ENCODE assay signal across 8 cellular contexts in the genomic region with DNA sequence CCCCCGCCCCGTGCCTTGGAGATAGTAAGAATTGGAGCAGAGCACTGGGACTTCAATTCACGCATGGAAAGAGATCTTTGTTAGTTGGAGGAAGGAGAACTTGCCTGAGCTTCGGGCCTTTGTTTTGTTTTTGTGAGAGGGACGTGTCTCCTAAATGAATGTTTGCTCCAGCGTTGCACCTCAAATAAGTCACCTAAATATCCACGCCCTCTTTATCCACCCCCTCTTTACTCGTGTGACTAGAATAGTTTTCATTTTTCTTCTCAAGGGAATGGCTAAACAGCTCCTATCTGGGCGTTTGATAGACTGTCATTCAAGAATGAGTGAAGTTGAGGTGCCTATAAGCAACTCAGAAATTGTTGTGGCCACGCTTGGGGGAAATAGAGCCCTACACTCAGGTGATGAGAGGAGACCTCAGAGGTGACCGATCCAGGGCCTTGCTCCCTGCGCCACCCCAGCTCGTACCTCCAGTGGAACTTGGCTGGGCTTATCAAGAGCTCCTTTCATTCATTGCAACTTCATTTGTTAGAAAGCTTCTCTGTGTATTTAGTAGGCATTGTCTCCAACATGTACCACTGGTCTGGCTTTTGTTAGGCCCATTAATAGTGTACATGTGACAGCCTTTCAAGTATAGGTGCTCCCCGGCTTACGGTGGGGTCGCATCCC. TPM values are rescaled to one million over a fixed set of nuclear protein-coding genes. Genes with fewer than 3 reads are reported as not detected.
DNase-seq lines count a peak whose midpoint lies in the region; ATAC-seq lines count a peak whose summit lies in the region.

No MANE protein-coding gene starts in this region.

- peaks cover 10% of the 10 kb centered on the region for H3K4me1 ChIP-seq in right cardiac atrium (ENCODE audit: control insufficient read depth, insufficient read depth, low read length)

- H3K9me3 Mint-ChIP-seq in activated CD4-positive, alpha-beta memory T cell treated with anti-CD3 and anti-CD28 coated beads for 36 hours, result no peaks in the 10 kb centered on the region

- ATAC-seq in HG02973 (IDR thresholded peaks at IDR 0.05; ENCODE audit: unreplicated experiment) (peak; percentile 3), right cardiac atrium (no peak), HG03097 (IDR thresholded peaks at IDR 0.05; ENCODE audit: low FRiP score, unreplicated experiment) (no peak)

- H3K36me3 Mint-ChIP-seq in activated CD4-positive, alpha-beta memory T cell treated with anti-CD3 and anti-CD28 coated beads for 36 hours, result peaks cover 5% of the 10 kb centered on the region

- H3K27ac ChIP-seq in right cardiac atrium (ENCODE audit: low read length) (peak overlapping the region; percentile 81), skin epidermis (peak overlapping the region; percentile 82 to 99 (median 95))

- WGBS in right cardiac atrium, result 19% methylated on average over 16 of the region's 16 CpGs

- peak overlapping the region; percentile 82 for H3K27ac Mint-ChIP-seq in activated CD4-positive, alpha-beta memory T cell treated with anti-CD3 and anti-CD28 coated beads for 36 hours

- peaks cover 57% of the 10 kb centered on the region for H3K4me1 Mint-ChIP-seq in activated CD4-positive, alpha-beta memory T cell treated with anti-CD3 and anti-CD28 coated beads for 36 hours (ENCODE audit: low read depth)

- no peaks in the 10 kb centered on the region for H3K9me3 ChIP-seq in right cardiac atrium (ENCODE audit: control insufficient read depth, low read length)

- POLR2A ChIA-PET in activated CD4-positive, alpha-beta memory T cell treated with anti-CD3 and anti-CD28 coated beads for 36 hours (lab: Charles Lee), result interaction anchor here (1.0 kb wide), 1 partner anchor 179 kb away, joined by 3 read pairs; no protein-coding TSS in a partner anchor

- intact Hi-C loops in activated CD4-positive, alpha-beta memory T cell treated with anti-CD3 and anti-CD28 coated beads for 36 hours (cut with micrococcal nuclease), result loop anchor here (5.0 kb wide), 1 partner anchor 179 kb away; the partner anchor contains the start of gene RGS19
- intact Hi-C loops in right cardiac atrium (cut with DNase I), result no loop called here

- DNase-seq in activated CD4-positive, alpha-beta memory T cell treated with anti-CD3 and anti-CD28 coated beads for 36 hours, result no peak
- DNase-seq in right cardiac atrium (no peak), iPS-NIHi7 (ENCODE audit: extremely low spot score) (no peak), KBM-7 (no peak), SK-N-DZ (ENCODE audit: low spot score) (no peak)

- peak overlapping the region; percentile 85 for H3K4me3 Mint-ChIP-seq in activated CD4-positive, alpha-beta memory T cell treated with anti-CD3 and anti-CD28 coated beads for 36 hours

- no peaks in the 10 kb centered on the region for H3K27me3 ChIP-seq in right cardiac atrium (ENCODE audit: control insufficient read depth, insufficient read depth)

- peaks cover 2% of the 10 kb centered on the region for H3K27me3 Mint-ChIP-seq in activated CD4-positive, alpha-beta memory T cell treated with anti-CD3 and anti-CD28 coated beads for 36 hours

- in situ Hi-C loops in KBM-7 (cut with MboI; ENCODE audit: low pct_unique_long_range_greater_than_20kb, low sequenced_read_pairs), result no loop called here

- peak overlapping the region; percentile 82 for H3K4me3 ChIP-seq in right cardiac atrium (ENCODE audit: low read length)
- peak overlapping the region; percentile 62 to 90 (median 78) for H3K4me3 ChIP-seq in skin epidermis

- CTCF ChIA-PET in activated CD4-positive, alpha-beta memory T cell treated with anti-CD3 and anti-CD28 coated beads for 36 hours (lab: Charles Lee), result interaction anchor here (1.0 to 7.7 kb wide), 5 partner anchors 9 to 217 kb away, joined by 3 to 61 read pairs (median 5); no protein-coding TSS in a partner anchor

RNA-seq across cellular contexts. Expression of gene PCMTD2, which starts 0.9 kb away (rescaled TPM):
- total RNA-seq in activated CD4-positive, alpha-beta memory T cell treated with anti-CD3 and anti-CD28 coated beads for 36 hours, result 10 to 100 TPM; 32.8 to 33.7 TPM
- 100 to 1,000 TPM in 1 of 4 donors, 10 to 100 TPM in 3; 62.2 to 101 (median 85.7) TPM for total RNA-seq in right cardiac atrium
- 44.1 TPM for polyA plus RNA-seq in right cardiac atrium
- 227 and 236 TPM in 2 replicates for polyA plus RNA-seq in SK-N-DZ (2014; cell fraction: cytosol; rRNA removed)
- 191 and 206 TPM in 2 replicates for polyA plus RNA-seq in SK-N-DZ (2014; cell fraction: nucleus; rRNA removed)
